In genomic region chr11:12395333-12395732, GRCh38 we compare ENCODE assay signal across 15 cellular contexts. TPM values are rescaled to one million over a fixed set of nuclear protein-coding genes. Genes with fewer than 3 reads are reported as not detected.
DNase-seq lines count a peak whose midpoint lies in the region; ATAC-seq and TF ChIP-seq lines count a peak whose summit lies in the region.
"Had no signal": no experiment of that assay in that cellular context is flagged by ENCODE, and none has a peak within 500 bp of the region (broad histone marks: within the 10 kb centered on the region; RNA-seq: fewer than 3 reads in every experiment).

No MANE protein-coding gene starts in this region.

- peaks cover 0 to 2% (median 0%) of the 10 kb centered on the region in 5 donors for H3K27me3 Mint-ChIP-seq in naive thymus-derived CD8-positive, alpha-beta T cell
- H3K27me3 Mint-ChIP-seq: IgD-negative memory B cell had no signal

- POLR2A ChIA-PET in naive thymus-derived CD8-positive, alpha-beta T cell (lab: Charles Lee) = interaction anchor here (0.6 kb wide), 1 partner anchor 312 kb away, joined by 3 read pairs; no protein-coding TSS in a partner anchor

- H3K9me3 Mint-ChIP-seq in naive thymus-derived CD8-positive, alpha-beta T cell = peaks cover 0 to 8% (median 2%) of the 10 kb centered on the region in 9 donors

- peaks cover 0 to 4% (median 0%) of the 10 kb centered on the region in 3 donors for H3K36me3 Mint-ChIP-seq in naive thymus-derived CD8-positive, alpha-beta T cell
- H3K36me3 Mint-ChIP-seq: IgD-negative memory B cell had no signal

- H3K36me3 ChIP-seq in esophagus squamous epithelium = no peaks in the 10 kb centered on the region
- no peaks in the 10 kb centered on the region for H3K36me3 ChIP-seq in rectal smooth muscle tissue (ENCODE audit: control insufficient read depth, insufficient read depth, low read length)
- H3K36me3 ChIP-seq in transverse colon = no peaks in the 10 kb centered on the region
- H3K36me3 ChIP-seq: BLaER1 treated with 17β-estradiol and CSF1 and Interleukin-3, amounts not matched to agents 10 nM and 100 nM had no signal

- H3K9me3 ChIP-seq in esophagus squamous epithelium (no peaks in the 10 kb centered on the region), transverse colon (peaks cover 0 to 3% of the 10 kb centered on the region in 2 donors)

- no peaks in the 10 kb centered on the region for H3K27me3 ChIP-seq in esophagus squamous epithelium
- no peaks in the 10 kb centered on the region for H3K27me3 ChIP-seq in rectal smooth muscle tissue (ENCODE audit: control insufficient read depth, insufficient read depth, low read length)
- H3K27me3 ChIP-seq in transverse colon = no peaks in the 10 kb centered on the region
- H3K27me3 ChIP-seq: BLaER1 treated with 17β-estradiol and CSF1 and Interleukin-3, amounts not matched to agents 10 nM and 100 nM had no signal

- H3K4me1 ChIP-seq in esophagus squamous epithelium = peaks cover 4 to 44% (median 17%) of the 10 kb centered on the region in 3 donors
- peaks cover 33% of the 10 kb centered on the region for H3K4me1 ChIP-seq in rectal smooth muscle tissue (ENCODE audit: control insufficient read depth, insufficient read depth, low read length)
- H3K4me1 ChIP-seq in transverse colon = peaks cover 11 to 21% (median 18%) of the 10 kb centered on the region in 4 donors
- H3K4me1 ChIP-seq: BLaER1 treated with 17β-estradiol and CSF1 and Interleukin-3, amounts not matched to agents 10 nM and 100 nM had no signal

- no peak overlapping the region for H3K27ac Mint-ChIP-seq in naive thymus-derived CD8-positive, alpha-beta T cell
- H3K27ac Mint-ChIP-seq: CD4-positive, CD25-positive, alpha-beta regulatory T cell; IgD-negative memory B cell had no signal

- peak overlapping the region in 3 of 4 donors; percentile 60 to 88 (median 87) for H3K27ac ChIP-seq in esophagus squamous epithelium
- H3K27ac ChIP-seq in rectal smooth muscle tissue (ENCODE audit: low read depth, low read length) = peak overlapping the region; percentile 79
- H3K27ac ChIP-seq in transverse colon = peak overlapping the region; percentile 22 to 99 (median 84)
- H3K27ac ChIP-seq: BLaER1 treated with 17β-estradiol and CSF1 and Interleukin-3, amounts not matched to agents 10 nM and 100 nM; GM23248 had no signal

- H3K4me3 ChIP-seq in esophagus squamous epithelium (no peak overlapping the region), rectal smooth muscle tissue (ENCODE audit: low read length) (no peak overlapping the region), transverse colon (no peak overlapping the region)
- H3K4me3 ChIP-seq: BLaER1 treated with 17β-estradiol and CSF1 and Interleukin-3, amounts not matched to agents 10 nM and 100 nM; GM12878; GM23248 had no signal

- no peak for TF ChIP-seq CTCF in esophagus squamous epithelium (IDR thresholded peaks at IDR 0.05)
- no peak for TF ChIP-seq CTCF in transverse colon (IDR thresholded peaks at IDR 0.05)

- H3K9ac ChIP-seq in rectal smooth muscle tissue (ENCODE audit: low read length) = no peak overlapping the region
- H3K9ac ChIP-seq: BLaER1 treated with 17β-estradiol and CSF1 and Interleukin-3, amounts not matched to agents 10 nM and 100 nM; GM23248 had no signal

- intact Hi-C loops in esophagus squamous epithelium (cut with DNase I) (no loop called here), transverse colon (cut with DNase I; ENCODE audit: low total_unique reads) (loop anchor here (5.0 kb wide), 1 partner anchor 282 kb away; no protein-coding TSS in a partner anchor)

- 84 to 100% methylated on average over 1 to 8 of the region's 9 CpGs for WGBS in esophagus squamous epithelium, 2 donors
- 87% methylated on average over 9 of the region's 9 CpGs; no CpG with 5 or more reads in 1 of the 2 donors for WGBS in transverse colon (ENCODE audit: low coverage in 1 of 2), 2 donors

- ATAC-seq in naive thymus-derived CD8-positive, alpha-beta T cell = no peak
- ATAC-seq in GM21825 (IDR thresholded peaks at IDR 0.05; ENCODE audit: unreplicated experiment) = no peak
- ATAC-seq: GM12878, HCT116 had no signal

- no peak overlapping the region for H3K4me3 Mint-ChIP-seq in naive thymus-derived CD8-positive, alpha-beta T cell
- H3K4me3 Mint-ChIP-seq: CD4-positive, CD25-positive, alpha-beta regulatory T cell; IgD-negative memory B cell had no signal

- TF ChIP-seq EP300 in transverse colon (IDR thresholded peaks at IDR 0.05; ENCODE audit: low read depth) = no peak

- DNase-seq in esophagus squamous epithelium (lab: John Stamatoyannopoulos, UW) (no peak), medulla oblongata (ENCODE audit: extremely low spot score) (peak; percentile 32), transverse colon (no peak), NCI-H1092 (lab: John Stamatoyannopoulos, UW) (no peak)
- DNase-seq in naive thymus-derived CD8-positive, alpha-beta T cell = no peak
- DNase-seq: ACHN; CD4-positive, CD25-positive, alpha-beta regulatory T cell; DMS53; GM23248 had no signal

- TF ChIP-seq POLR2A in esophagus squamous epithelium (IDR thresholded peaks at IDR 0.05) = no peak
- TF ChIP-seq POLR2A in transverse colon (IDR thresholded peaks at IDR 0.05) = no peak

- in situ Hi-C loops in transverse colon (cut with MboI; ENCODE audit: low pct_ligation_motif_present in 1 of 4, low pct_unique_long_range_greater_than_20kb in 1 of 4, low sequenced_read_pairs in 3 of 4) = no loop called here

- H3K4me1 Mint-ChIP-seq in naive thymus-derived CD8-positive, alpha-beta T cell = peaks cover 3 to 12% (median 8%) of the 10 kb centered on the region in 4 donors
- H3K4me1 Mint-ChIP-seq: IgD-negative memory B cell had no signal

RNA-seq across cellular contexts. Expression of gene PARVA, which starts 18.0 kb away (rescaled TPM):
- total RNA-seq in esophagus squamous epithelium = 10 to 100 TPM in 3 of 4 donors, 1 to 10 TPM in 1; 8.6 to 66.9 (median 16.2) TPM
- total RNA-seq in transverse colon = 10 to 100 TPM; 34.3 to 82.0 (median 45.1) TPM
- under 1 TPM; 0.19 to 0.44 TPM for total RNA-seq in naive thymus-derived CD8-positive, alpha-beta T cell
- polyA plus RNA-seq in naive thymus-derived CD8-positive, alpha-beta T cell = under 1 TPM in 1 of 3 donors, not detected in 2; 0.26 TPM
- polyA plus RNA-seq: IgD-negative memory B cell had no signal

Comparison
In these comparisons a context has a peak if more than half of its experiments do, and no peak if none do; other contexts are left out.
1. RNA of gene PARVA, which starts 18.0 kb away (total RNA-seq): 34.3 to 82.0 TPM in transverse colon and 8.6 to 66.9 TPM in esophagus squamous epithelium; 0.19 to 0.44 TPM in naive thymus-derived CD8-positive, alpha-beta T cell; every median in the first group is over 4 times any median in the second.
2. Peak in every context shown above with its lines, with median percentiles within 50 percentile points of each other: H3K27ac ChIP-seq.